8 cellular contexts compared by ENCODE assay signal in genomic region chr20:62303049-62303326, GRCh38. TPM values are rescaled to one million over a fixed set of nuclear protein-coding genes. Genes with fewer than 3 reads are reported as not detected.
DNase-seq lines count a peak whose midpoint lies in the region; ATAC-seq, FAIRE-seq and TF ChIP-seq lines count a peak whose summit lies in the region.

No MANE protein-coding gene starts in this region.

- intact Hi-C loops in mucosa of descending colon (cut with DNase I, micrococcal nuclease) = loop anchor here (5.0 kb wide), 1 partner anchor 84 kb away; the partner anchor contains the start of gene RPS21 (in 2 of the 2)

- H3K4me3 ChIP-seq in HUES6 (ENCODE audit: low read depth, low read length) (peak overlapping the region; percentile 90), bronchial epithelial cell (ENCODE audit: low read depth, low read length) (peak overlapping the region; percentile 78), mucosa of descending colon (peak overlapping the region; percentile 94)

- H3K36me3 ChIP-seq in HUES6 (ENCODE audit: control insufficient read depth, insufficient read depth, low read length) (peaks cover 44% of the 10 kb centered on the region), bronchial epithelial cell (ENCODE audit: control insufficient read depth, insufficient read depth, low read length) (peaks cover 30% of the 10 kb centered on the region), mucosa of descending colon (ENCODE audit: low read depth) (peaks cover 17% of the 10 kb centered on the region)

- TF ChIP-seq CTCF in 22Rv1 (IDR thresholded peaks at IDR 0.05) (no peak), bronchial epithelial cell (IDR thresholded peaks at IDR 0.05; ENCODE audit: insufficient read depth, low read length, severe bottlenecking) (no peak), mucosa of descending colon (IDR thresholded peaks at IDR 0.05) (no peak)

- no peak for ATAC-seq in mucosa of descending colon
- no peak for ATAC-seq in HG03159 (IDR thresholded peaks at IDR 0.05; ENCODE audit: unreplicated experiment)

- H3K27ac ChIP-seq in 22Rv1 (peak overlapping the region; percentile 95), HUES6 (ENCODE audit: low read depth, low read length) (peak overlapping the region; percentile 72; the same call in 1 of the 2 replicates)

- peaks cover 12% of the 10 kb centered on the region for H3K4me1 ChIP-seq in HUES6 (ENCODE audit: control insufficient read depth, insufficient read depth, low read length)
- peaks cover 18% of the 10 kb centered on the region for H3K4me1 ChIP-seq in mucosa of descending colon (ENCODE audit: low read depth)

- no peak for FAIRE-seq in bronchial epithelial cell (lab: Jason Lieb, UNC)

- H3K9me3 ChIP-seq in HUES6 (ENCODE audit: control insufficient read depth, insufficient read depth, low read depth, low read length) = no peaks in the 10 kb centered on the region
- no peaks in the 10 kb centered on the region for H3K9me3 ChIP-seq in mucosa of descending colon

- DNase-seq in bronchial epithelial cell (ENCODE audit: low read depth) (no peak), mucosa of descending colon (no peak), H4 (ENCODE audit: low spot score) (no peak), NCI-H2196 treated with DMSO at 0.1 percent for 48 hours (lab: John Stamatoyannopoulos, UW; ENCODE audit: unreplicated experiment) (no peak), NCI-H345 treated with DMSO at 0.1 percent for 48 hours (lab: John Stamatoyannopoulos, UW; ENCODE audit: unreplicated experiment) (no peak)

- no peaks in the 10 kb centered on the region for H3K27me3 ChIP-seq in HUES6 (ENCODE audit: control insufficient read depth, insufficient read depth, low read length)
- no peaks in the 10 kb centered on the region for H3K27me3 ChIP-seq in bronchial epithelial cell (ENCODE audit: control insufficient read depth, insufficient read depth, low read length)

- H3K9ac ChIP-seq in HUES6 (ENCODE audit: low read length) = peak overlapping the region; percentile 93

RNA-seq across cellular contexts. Expression of gene ADRM1, which starts 0.2 kb away (rescaled TPM):
- total RNA-seq in bronchial epithelial cell (139 and 145 TPM in 2 replicates), mucosa of descending colon (10 to 100 TPM; 54.4 to 85.8 (median 77.6) TPM)
- 180 and 203 TPM in 2 replicates for total RNA-seq in H4 (2014; rRNA removed; shearing (Covaris generic))
